8 cellular contexts compared by ENCODE assay signal in the genomic region with DNA sequence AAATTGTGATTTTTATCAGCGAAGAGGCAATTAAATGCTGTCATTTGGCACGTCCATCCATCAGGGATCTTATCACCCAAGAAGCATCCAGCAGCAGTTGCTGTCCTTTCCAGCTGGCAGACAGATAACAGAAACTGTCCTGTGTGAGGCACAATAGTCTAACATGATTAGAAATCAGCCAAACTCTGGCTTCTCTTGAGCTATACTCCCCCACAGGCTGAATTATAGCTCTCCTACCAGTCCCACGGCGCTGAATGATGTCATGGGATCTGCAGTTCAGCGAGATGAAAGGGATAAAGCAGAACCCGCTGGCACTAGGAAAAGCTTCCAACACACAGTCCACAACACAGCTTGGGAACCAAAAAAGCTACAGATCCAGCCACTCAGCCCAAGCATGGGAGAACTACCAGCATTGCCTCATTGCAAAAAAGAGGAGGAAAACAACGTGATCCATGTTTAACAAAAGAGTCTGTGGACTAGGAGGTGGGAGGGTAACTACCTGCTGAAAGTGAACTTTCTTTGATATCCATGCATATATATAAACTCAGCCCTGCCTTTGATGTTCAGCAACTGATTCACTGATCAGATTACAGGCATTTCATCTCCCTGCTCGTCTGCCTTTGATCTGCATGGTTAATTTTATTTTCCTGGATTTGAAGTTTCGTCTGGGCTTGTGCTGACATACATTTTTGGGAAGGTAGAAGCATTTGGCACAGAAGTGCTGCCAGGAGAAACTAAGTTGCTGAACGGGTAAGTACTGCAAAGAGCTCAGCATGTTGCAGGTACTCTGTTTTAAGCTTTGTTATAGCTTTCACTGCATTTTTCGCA. TPM values are rescaled to one million over a fixed set of nuclear protein-coding genes. Genes with fewer than 3 reads are reported as not detected.
DNase-seq lines count a peak whose midpoint lies in the region; TF ChIP-seq lines count a peak whose summit lies in the region.

A gene with protein sequence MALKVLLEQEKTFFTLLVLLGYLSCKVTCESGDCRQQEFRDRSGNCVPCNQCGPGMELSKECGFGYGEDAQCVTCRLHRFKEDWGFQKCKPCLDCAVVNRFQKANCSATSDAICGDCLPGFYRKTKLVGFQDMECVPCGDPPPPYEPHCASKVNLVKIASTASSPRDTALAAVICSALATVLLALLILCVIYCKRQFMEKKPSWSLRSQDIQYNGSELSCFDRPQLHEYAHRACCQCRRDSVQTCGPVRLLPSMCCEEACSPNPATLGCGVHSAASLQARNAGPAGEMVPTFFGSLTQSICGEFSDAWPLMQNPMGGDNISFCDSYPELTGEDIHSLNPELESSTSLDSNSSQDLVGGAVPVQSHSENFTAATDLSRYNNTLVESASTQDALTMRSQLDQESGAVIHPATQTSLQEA (plus strand): TSS at position 314 of the 828 bp plus-strand sequence. CDS start 19,772 bp downstream, outside the sequence.

- no peaks in the 10 kb centered on the region for H3K9me3 ChIP-seq in HEK293 (ENCODE audit: control insufficient read depth, insufficient read depth, low read depth, low read length)

- intact Hi-C loops in activated CD4-positive, alpha-beta memory T cell treated with anti-CD3 and anti-CD28 coated beads for 36 hours (cut with micrococcal nuclease) = loop anchor here (10.0 kb wide), 1 partner anchor 1966 kb away; a partner anchor contains a TSS

- no peak for TF ChIP-seq CTCF in HEK293 (tag by site-specific recombination; IDR thresholded peaks at IDR 0.05)
- TF ChIP-seq CTCF in VCaP (conservative IDR thresholded peaks at IDR 0.05) = no peak

- peaks cover 29% of the 10 kb centered on the region for H3K27me3 Mint-ChIP-seq in activated CD4-positive, alpha-beta memory T cell treated with anti-CD3 and anti-CD28 coated beads for 36 hours
- H3K27me3 Mint-ChIP-seq in activated naive CD8-positive, alpha-beta T cell treated with anti-CD3 and anti-CD28 coated beads for 36 hours = peaks cover 72% of the 10 kb centered on the region

- in situ Hi-C loops in ACHN (cut with HindIII; ENCODE audit: low pct_ligation_motif_present, low pct_unique_long_range_greater_than_20kb, low sequenced_read_pairs) = no loop called here

- no peak within 1 kb of the TSS for H3K4me3 Mint-ChIP-seq in activated CD4-positive, alpha-beta memory T cell treated with anti-CD3 and anti-CD28 coated beads for 36 hours
- H3K4me3 Mint-ChIP-seq in activated naive CD8-positive, alpha-beta T cell treated with anti-CD3 and anti-CD28 coated beads for 36 hours = no peak within 1 kb of the TSS

- H3K4me3 ChIP-seq in HEK293 (ENCODE audit: low read depth, low read length) = peak within 1 kb of the TSS; percentile 30

- H3K36me3 ChIP-seq in HEK293 (ENCODE audit: control insufficient read depth in 2 of 2, insufficient read depth in 1 of 2, low read length in 2 of 2) = no peaks in the 10 kb centered on the region

- H3K36me3 Mint-ChIP-seq in activated CD4-positive, alpha-beta memory T cell treated with anti-CD3 and anti-CD28 coated beads for 36 hours = no peaks in the 10 kb centered on the region
- H3K36me3 Mint-ChIP-seq in activated naive CD8-positive, alpha-beta T cell treated with anti-CD3 and anti-CD28 coated beads for 36 hours = no peaks in the 10 kb centered on the region

- H3K9me3 Mint-ChIP-seq in activated CD4-positive, alpha-beta memory T cell treated with anti-CD3 and anti-CD28 coated beads for 36 hours = no peaks in the 10 kb centered on the region
- no peaks in the 10 kb centered on the region for H3K9me3 Mint-ChIP-seq in activated naive CD8-positive, alpha-beta T cell treated with anti-CD3 and anti-CD28 coated beads for 36 hours

- CTCF ChIA-PET in HEK293 (lab: Yijun Ruan, JAX) = interaction anchor here (0.6 to 1.7 kb wide), 7 partner anchors 10 to 389 kb away, joined by 3 to 6 read pairs (median 3); no protein-coding TSS in a partner anchor
- CTCF ChIA-PET in activated CD4-positive, alpha-beta memory T cell treated with anti-CD3 and anti-CD28 coated beads for 36 hours (lab: Charles Lee) = no interaction called here

- DNase-seq in hepatic stellate cell (ENCODE audit: low spot score) (peak; percentile 50), smooth muscle cell of the brain vasculature (ENCODE audit: low read depth, low spot score) (peak; percentile 70), ACHN (no peak)
- no peak for DNase-seq in stimulated activated CD4-positive, alpha-beta T cell treated with anti-CD3 and anti-CD28 coated beads, Interleukin-4, amount 100 ng/mL, for 1 hour
- DNase-seq in activated CD4-positive, alpha-beta memory T cell treated with anti-CD3 and anti-CD28 coated beads for 36 hours = no peak
- DNase-seq in activated naive CD8-positive, alpha-beta T cell treated with anti-CD3 and anti-CD28 coated beads for 36 hours = no peak

- peaks cover 6% of the 10 kb centered on the region for H3K4me1 Mint-ChIP-seq in activated CD4-positive, alpha-beta memory T cell treated with anti-CD3 and anti-CD28 coated beads for 36 hours (ENCODE audit: low read depth)
- H3K4me1 Mint-ChIP-seq in activated naive CD8-positive, alpha-beta T cell treated with anti-CD3 and anti-CD28 coated beads for 36 hours = peaks cover 10% of the 10 kb centered on the region

- H3K27ac Mint-ChIP-seq in activated CD4-positive, alpha-beta memory T cell treated with anti-CD3 and anti-CD28 coated beads for 36 hours = no peak within 1 kb of the TSS
- H3K27ac Mint-ChIP-seq in activated naive CD8-positive, alpha-beta T cell treated with anti-CD3 and anti-CD28 coated beads for 36 hours = no peak within 1 kb of the TSS

- peaks cover 3% of the 10 kb centered on the region; the same call in 1 of the 2 replicates for H3K4me1 ChIP-seq in HEK293 (ENCODE audit: control insufficient read depth, insufficient read depth, low read length)

- POLR2A ChIA-PET in HEK293 (lab: Yijun Ruan, JAX) = interaction anchor here (0.6 to 1.7 kb wide), 4 partner anchors 8 to 1830 kb away, joined by 3 to 9 read pairs (median 4); no protein-coding TSS in a partner anchor
- POLR2A ChIA-PET in activated CD4-positive, alpha-beta memory T cell treated with anti-CD3 and anti-CD28 coated beads for 36 hours (lab: Charles Lee) = no interaction called here

- peak within 1 kb of the TSS; percentile 11; the same call in 1 of the 2 replicates for H3K27ac ChIP-seq in HEK293 (ENCODE audit: extremely low read depth, low read depth, low read length)
- H3K27ac ChIP-seq in VCaP = peak within 1 kb of the TSS; percentile 58

TF ChIP-seq in HEK293, 187 proteins besides CTCF, POLR2A, EP300 and RAD21 (continues in another document):
- TF ChIP-seq WT1 (tag by site-specific recombination; IDR thresholded peaks at IDR 0.05) (peak; percentile 53; the same call in 1 of the 2 replicates), HOXA7 (CRISPR knock-in tag; IDR thresholded peaks at IDR 0.05; ENCODE audit: borderline replicate concordance) (no peak), ZNF366 (tag by site-specific recombination; conservative IDR thresholded peaks at IDR 0.05) (peak; percentile 74), ZNF560 (tag by site-specific recombination; IDR thresholded peaks at IDR 0.05; ENCODE audit: borderline replicate concordance) (no peak), ZNF624 (tag by site-specific recombination; IDR thresholded peaks at IDR 0.05) (no peak), ZNF302 (tag by site-specific recombination; IDR thresholded peaks at IDR 0.05; ENCODE audit: low read depth) (no peak), ZNF501 (tag by site-specific recombination; IDR thresholded peaks at IDR 0.05) (peak; percentile 19; the same call in 1 of the 2 replicates), ZBTB48 (tag by site-specific recombination; IDR thresholded peaks at IDR 0.05) (no peak)
- TF ChIP-seq, protein P1, sequence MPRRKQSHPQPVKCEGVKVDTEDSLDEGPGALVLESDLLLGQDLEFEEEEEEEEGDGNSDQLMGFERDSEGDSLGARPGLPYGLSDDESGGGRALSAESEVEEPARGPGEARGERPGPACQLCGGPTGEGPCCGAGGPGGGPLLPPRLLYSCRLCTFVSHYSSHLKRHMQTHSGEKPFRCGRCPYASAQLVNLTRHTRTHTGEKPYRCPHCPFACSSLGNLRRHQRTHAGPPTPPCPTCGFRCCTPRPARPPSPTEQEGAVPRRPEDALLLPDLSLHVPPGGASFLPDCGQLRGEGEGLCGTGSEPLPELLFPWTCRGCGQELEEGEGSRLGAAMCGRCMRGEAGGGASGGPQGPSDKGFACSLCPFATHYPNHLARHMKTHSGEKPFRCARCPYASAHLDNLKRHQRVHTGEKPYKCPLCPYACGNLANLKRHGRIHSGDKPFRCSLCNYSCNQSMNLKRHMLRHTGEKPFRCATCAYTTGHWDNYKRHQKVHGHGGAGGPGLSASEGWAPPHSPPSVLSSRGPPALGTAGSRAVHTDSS (tag by site-specific recombination; IDR thresholded peaks at IDR 0.05) = no peak
- TF ChIP-seq, protein P2, sequence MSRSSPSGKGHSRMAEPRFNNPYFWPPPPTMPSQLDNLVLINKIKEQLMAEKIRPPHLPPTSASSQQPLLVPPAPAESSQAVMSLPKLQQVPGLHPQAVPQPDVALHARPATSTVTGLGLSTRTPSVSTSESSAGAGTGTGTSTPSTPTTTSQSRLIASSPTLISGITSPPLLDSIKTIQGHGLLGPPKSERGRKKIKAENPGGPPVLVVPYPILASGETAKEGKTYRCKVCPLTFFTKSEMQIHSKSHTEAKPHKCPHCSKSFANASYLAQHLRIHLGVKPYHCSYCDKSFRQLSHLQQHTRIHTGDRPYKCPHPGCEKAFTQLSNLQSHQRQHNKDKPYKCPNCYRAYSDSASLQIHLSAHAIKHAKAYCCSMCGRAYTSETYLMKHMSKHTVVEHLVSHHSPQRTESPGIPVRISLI (tag by site-specific recombination; IDR thresholded peaks at IDR 0.05) = no peak

RNA-seq across cellular contexts. Expression of the gene that starts here (rescaled TPM):
- not detected for total RNA-seq in activated CD4-positive, alpha-beta memory T cell treated with anti-CD3 and anti-CD28 coated beads for 36 hours
- total RNA-seq in activated naive CD8-positive, alpha-beta T cell treated with anti-CD3 and anti-CD28 coated beads for 36 hours = under 1 TPM; 0.06 to 0.08 TPM

Comparison
In these comparisons a context has a peak if more than half of its experiments do, and no peak if none do; other contexts are left out.
1. DNase-seq: peak in hepatic stellate cell (single experiment) and smooth muscle cell of the brain vasculature (single experiment); none in stimulated activated CD4-positive, alpha-beta T cell treated with anti-CD3 and anti-CD28 coated beads, Interleukin-4, amount 100 ng/mL, for 1 hour (single experiment), ACHN (single experiment), activated CD4-positive, alpha-beta memory T cell treated with anti-CD3 and anti-CD28 coated beads for 36 hours (single experiment) and activated naive CD8-positive, alpha-beta T cell treated with anti-CD3 and anti-CD28 coated beads for 36 hours (single experiment).